Comparison of ENCODE assay signal across 1 cellular context in the genomic region with DNA sequence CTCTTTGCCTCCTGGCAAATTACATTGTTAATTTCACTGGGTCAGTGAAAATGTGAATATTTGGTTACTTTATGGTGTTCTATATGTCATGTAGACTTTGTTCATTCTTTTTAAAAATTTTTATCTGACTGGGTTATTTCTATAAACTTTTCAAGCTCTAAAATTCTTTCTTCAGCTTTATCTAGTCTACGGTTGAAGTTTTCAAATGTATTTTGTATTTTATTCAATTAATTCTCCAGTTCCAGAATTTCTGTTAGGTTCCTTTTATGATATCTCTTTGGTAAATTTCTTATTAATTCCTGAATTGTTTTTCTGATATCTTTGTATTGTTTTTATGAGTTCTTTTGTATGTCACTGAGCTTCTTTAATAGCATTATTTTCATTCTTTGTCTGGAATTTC.
TF ChIP-seq lines count a peak whose summit lies in the region.

No MANE protein-coding gene starts in this region.

TF ChIP-seq in K562, 482 proteins besides CTCF, POLR2A, EP300 and RAD21 (continued from another document):
- TF ChIP-seq, protein P1, sequence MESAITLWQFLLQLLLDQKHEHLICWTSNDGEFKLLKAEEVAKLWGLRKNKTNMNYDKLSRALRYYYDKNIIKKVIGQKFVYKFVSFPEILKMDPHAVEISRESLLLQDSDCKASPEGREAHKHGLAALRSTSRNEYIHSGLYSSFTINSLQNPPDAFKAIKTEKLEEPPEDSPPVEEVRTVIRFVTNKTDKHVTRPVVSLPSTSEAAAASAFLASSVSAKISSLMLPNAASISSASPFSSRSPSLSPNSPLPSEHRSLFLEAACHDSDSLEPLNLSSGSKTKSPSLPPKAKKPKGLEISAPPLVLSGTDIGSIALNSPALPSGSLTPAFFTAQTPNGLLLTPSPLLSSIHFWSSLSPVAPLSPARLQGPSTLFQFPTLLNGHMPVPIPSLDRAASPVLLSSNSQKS (CRISPR knock-in tag; IDR thresholded peaks at IDR 0.05): no peak
- TF ChIP-seq, protein P2, sequence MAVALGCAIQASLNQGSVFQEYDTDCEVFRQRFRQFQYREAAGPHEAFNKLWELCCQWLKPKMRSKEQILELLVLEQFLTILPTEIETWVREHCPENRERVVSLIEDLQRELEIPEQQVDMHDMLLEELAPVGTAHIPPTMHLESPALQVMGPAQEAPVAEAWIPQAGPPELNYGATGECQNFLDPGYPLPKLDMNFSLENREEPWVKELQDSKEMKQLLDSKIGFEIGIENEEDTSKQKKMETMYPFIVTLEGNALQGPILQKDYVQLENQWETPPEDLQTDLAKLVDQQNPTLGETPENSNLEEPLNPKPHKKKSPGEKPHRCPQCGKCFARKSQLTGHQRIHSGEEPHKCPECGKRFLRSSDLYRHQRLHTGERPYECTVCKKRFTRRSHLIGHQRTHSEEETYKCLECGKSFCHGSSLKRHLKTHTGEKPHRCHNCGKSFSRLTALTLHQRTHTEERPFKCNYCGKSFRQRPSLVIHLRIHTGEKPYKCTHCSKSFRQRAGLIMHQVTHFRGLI (CRISPR knock-in tag; IDR thresholded peaks at IDR 0.05): no peak
- TF ChIP-seq FOSL1 (tag; conservative IDR thresholded peaks at IDR 0.05): no peak
- TF ChIP-seq ZNF224 (CRISPR knock-in tag; IDR thresholded peaks at IDR 0.05): no peak
